In genomic region chr2:70086278-70086837, GRCh38 we compare ENCODE assay signal across 1 cellular context.
A peak's percentile ranks its signal among the peaks of the same experiment; 100 is the strongest.
TF ChIP-seq lines count a peak whose summit lies in the region.

No MANE protein-coding gene starts in this region.

TF ChIP-seq in K562, 482 proteins besides CTCF, POLR2A, EP300 and RAD21 (continued from another document and continues in another):
- TF ChIP-seq ZNF518B (CRISPR knock-in tag; IDR thresholded peaks at IDR 0.05): no peak
- no peak for TF ChIP-seq HDAC2 (IDR thresholded peaks at IDR 0.05)
- 0 out of 2 replicates have a peak, but pooled peaks have one; percentile 46 for TF ChIP-seq ZNF57 (CRISPR knock-in tag; IDR thresholded peaks at IDR 0.05)
- TF ChIP-seq ATF6 (CRISPR knock-in tag; IDR thresholded peaks at IDR 0.05): peak; percentile 50; the same call in 1 of the 2 replicates
- 0 out of 2 replicates have a peak, but pooled peaks have one; percentile 54 for TF ChIP-seq RBM14 (IDR thresholded peaks at IDR 0.05; ENCODE audit: borderline replicate concordance, insufficient read depth, low read depth, low read length)
- peak; percentile 98; the same call in 1 of the 2 replicates for TF ChIP-seq CREB3 (tag; conservative IDR thresholded peaks at IDR 0.05; ENCODE audit: low read depth)
- peak; percentile 67; the same call in 1 of the 2 replicates for TF ChIP-seq THAP12 (CRISPR knock-in tag; IDR thresholded peaks at IDR 0.05)
- TF ChIP-seq FOXM1 (IDR thresholded peaks at IDR 0.05; ENCODE audit: low read depth): no peak
- TF ChIP-seq FOXM1 (CRISPR knock-in tag; IDR thresholded peaks at IDR 0.05; ENCODE audit: low read depth): no peak
- TF ChIP-seq HNRNPUL1 (IDR thresholded peaks at IDR 0.05; ENCODE audit: low read length): no peak
- TF ChIP-seq CHAMP1 (IDR thresholded peaks at IDR 0.05): no peak
- no peak for TF ChIP-seq MXI1 (IDR thresholded peaks at IDR 0.05; ENCODE audit: low read depth, low read length)
- no peak for TF ChIP-seq LARP7 (IDR thresholded peaks at IDR 0.05)
- peak; percentile 85; the same call in 1 of the 2 replicates for TF ChIP-seq HBP1 (CRISPR knock-in tag; IDR thresholded peaks at IDR 0.05)
- TF ChIP-seq ESRRA (IDR thresholded peaks at IDR 0.05; ENCODE audit: borderline replicate concordance, low read depth): peak; percentile 55
- TF ChIP-seq GTF2E2 (tag; IDR thresholded peaks at IDR 0.05): peak; percentile 91; the same call in 1 of the 2 replicates
- TF ChIP-seq POLR3G (IDR thresholded peaks at IDR 0.05; ENCODE audit: extremely low read depth, insufficient read length, insufficient replicate concordance): no peak
- no peak for TF ChIP-seq ZNF280B (CRISPR knock-in tag; IDR thresholded peaks at IDR 0.05)
- peak; percentile 87; the same call in 1 of the 2 replicates for TF ChIP-seq THRB (CRISPR knock-in tag; conservative IDR thresholded peaks at IDR 0.05)
- TF ChIP-seq MTF1 (CRISPR knock-in tag; IDR thresholded peaks at IDR 0.05; ENCODE audit: borderline replicate concordance): peak; percentile 84; the same call in 1 of the 2 replicates
- no peak for TF ChIP-seq HNRNPH1 (optimal IDR thresholded peaks at IDR 0.05; ENCODE audit: low read depth, low read length)
- no peak for TF ChIP-seq MXD1 (CRISPR knock-in tag; IDR thresholded peaks at IDR 0.05; ENCODE audit: borderline replicate concordance, poor library complexity, severe bottlenecking)
- no peak for TF ChIP-seq ZNF133 (CRISPR knock-in tag; IDR thresholded peaks at IDR 0.05)
- peak; percentile 93 for TF ChIP-seq ZNF766 (CRISPR knock-in tag; conservative IDR thresholded peaks at IDR 0.05)
- TF ChIP-seq CTCFL (IDR thresholded peaks at IDR 0.05; ENCODE audit: borderline replicate concordance, insufficient read depth, low read depth, low read length, poor library complexity, severe bottlenecking): no peak
- peak; percentile 95; the same call in 1 of the 2 replicates for TF ChIP-seq NR4A1 (CRISPR knock-in tag; IDR thresholded peaks at IDR 0.05)
- TF ChIP-seq NR4A1 (tag; IDR thresholded peaks at IDR 0.05): peak; percentile 89
- no peak for TF ChIP-seq ARID3A (IDR thresholded peaks at IDR 0.05; ENCODE audit: borderline replicate concordance, low read depth, low read length)
- peak; percentile 56; the same call in 1 of the 2 replicates for TF ChIP-seq ZBTB12 (CRISPR knock-in tag; IDR thresholded peaks at IDR 0.05)
- no peak; the same call in 1 of the 2 replicates for TF ChIP-seq BCL6 (CRISPR knock-in tag; IDR thresholded peaks at IDR 0.05)
